ENCODE assay signal across 9 cellular contexts in genomic region chr17:65656390-65657250, GRCh38.
A peak's percentile ranks its signal among the peaks of the same experiment; 100 is the strongest.
DNase-seq lines count a peak whose midpoint lies in the region; ATAC-seq lines count a peak whose summit lies in the region.
"Had no signal": no experiment of that assay in that cellular context is flagged by ENCODE, and none has a peak within 500 bp of the region (broad histone marks: within the 10 kb centered on the region; RNA-seq: fewer than 3 reads in every experiment).

No MANE protein-coding gene starts in this region.

- no peak overlapping the region for H3K27ac Mint-ChIP-seq in T-helper 2 cell treated with Interferon-gamma antibody and Interleukin-4, amounts not matched to agents 5 μg/mL and 100 μg/mL, for 36 hours

- DNase-seq in GM23248 (peak; percentile 43), LoVo (ENCODE audit: low spot score) (no peak), posterior cingulate gyrus (no peak), activated gamma-delta T cell treated with Interleukin-2 at 50 U/mL for 16 hours (no peak), UCSD-AML1 (lab: John Stamatoyannopoulos, UW; ENCODE audit: unreplicated experiment) (no peak)
- peak; percentile 60 for DNase-seq in T-helper 2 cell treated with Interferon-gamma antibody and Interleukin-4, amounts not matched to agents 5 μg/mL and 100 μg/mL, for 36 hours (ENCODE audit: low spot score)
- DNase-seq in stimulated activated CD4-positive, alpha-beta T cell treated with anti-CD3 and anti-CD28 coated beads, Interleukin-15, amount 100 ng/mL, for 24 hours = peak; percentile 71
- DNase-seq: NCI-H187 had no signal

- no peaks in the 10 kb centered on the region for H3K9me2 ChIP-seq in GM23248 (ENCODE audit: insufficient read depth)

- WGBS in GM23248 (ENCODE audit: low coverage in 1 of 2, low lambda C conversion rate in 2 of 2, missing lambda C conversion rate in 2 of 2), 2 experiments = 62 to 65% methylated on average over 7 of the region's 7 CpGs

- H3K4me2 ChIP-seq in GM23248 (ENCODE audit: unreplicated experiment) = no peak overlapping the region

- H3K9me3 Mint-ChIP-seq in T-helper 2 cell treated with Interferon-gamma antibody and Interleukin-4, amounts not matched to agents 5 μg/mL and 100 μg/mL, for 36 hours = no peaks in the 10 kb centered on the region

- H2AFZ ChIP-seq in GM23248 = no peak overlapping the region

- no peaks in the 10 kb centered on the region for H3K27me3 ChIP-seq in GM23248 (replicated peaks; ENCODE audit: insufficient read depth)

- no peaks in the 10 kb centered on the region for H3K36me3 ChIP-seq in GM23248 (ENCODE audit: low read depth)

- intact Hi-C loops in posterior cingulate gyrus (cut with DNase I) = no loop called here

- no peak overlapping the region for H3K9ac ChIP-seq in GM23248

- no peak overlapping the region for H3K4me3 Mint-ChIP-seq in T-helper 2 cell treated with Interferon-gamma antibody and Interleukin-4, amounts not matched to agents 5 μg/mL and 100 μg/mL, for 36 hours

- no peaks in the 10 kb centered on the region for H3F3A ChIP-seq in GM23248 (ENCODE audit: insufficient read depth)

- H3K27me3 Mint-ChIP-seq in T-helper 2 cell treated with Interferon-gamma antibody and Interleukin-4, amounts not matched to agents 5 μg/mL and 100 μg/mL, for 36 hours (ENCODE audit: low read depth) = peaks cover 2% of the 10 kb centered on the region

- no peaks in the 10 kb centered on the region for H4K20me1 ChIP-seq in GM23248 (ENCODE audit: insufficient read depth)

- H3K9me3 ChIP-seq in GM23248 (ENCODE audit: low read depth) = no peaks in the 10 kb centered on the region

- in situ Hi-C loops in GM23248 (cut with MboI) = no loop called here

- peaks cover 7% of the 10 kb centered on the region for H3K4me1 Mint-ChIP-seq in T-helper 2 cell treated with Interferon-gamma antibody and Interleukin-4, amounts not matched to agents 5 μg/mL and 100 μg/mL, for 36 hours (ENCODE audit: low read depth)

- ATAC-seq in GM18868 (IDR thresholded peaks at IDR 0.05; ENCODE audit: unreplicated experiment) = peak; percentile 90

- H3K27ac ChIP-seq in GM23248 = no peak overlapping the region

- no peak overlapping the region for H3K4me3 ChIP-seq in GM23248

- peaks cover 17% of the 10 kb centered on the region for H3K4me1 ChIP-seq in GM23248 (ENCODE audit: insufficient read depth)

- H3K79me2 ChIP-seq in GM23248 (ENCODE audit: insufficient read depth) = no peaks in the 10 kb centered on the region

- no peaks in the 10 kb centered on the region for H3K36me3 Mint-ChIP-seq in T-helper 2 cell treated with Interferon-gamma antibody and Interleukin-4, amounts not matched to agents 5 μg/mL and 100 μg/mL, for 36 hours (ENCODE audit: low read depth)

Comparison
In these comparisons a context has a peak if more than half of its experiments do, and no peak if none do; other contexts are left out.
1. DNase-seq: peak in GM23248 (single experiment), T-helper 2 cell treated with Interferon-gamma antibody and Interleukin-4, amounts not matched to agents 5 μg/mL and 100 μg/mL, for 36 hours (single experiment) and stimulated activated CD4-positive, alpha-beta T cell treated with anti-CD3 and anti-CD28 coated beads, Interleukin-15, amount 100 ng/mL, for 24 hours (single experiment); none in LoVo (single experiment), posterior cingulate gyrus (0 of 10), activated gamma-delta T cell treated with Interleukin-2 at 50 U/mL for 16 hours (single experiment) and UCSD-AML1 (single experiment).